In genomic region chr6:5108068-5108467, GRCh38 we compare ENCODE assay signal across 13 cellular contexts. TPM values are rescaled to one million over a fixed set of nuclear protein-coding genes. Genes with fewer than 3 reads are reported as not detected.
"Had no signal": no experiment of that assay in that cellular context is flagged by ENCODE, and none has a peak within 500 bp of the region (broad histone marks: within the 10 kb centered on the region; RNA-seq: fewer than 3 reads in every experiment).

No MANE protein-coding gene starts in this region.

- ATAC-seq: activated T-cell treated with anti-CD3 and anti-CD28 coated beads, Interleukin-2, amount 50 U/mL, for 4 hours; lower lobe of right lung; natural killer cell; sciatic nerve; T-cell had no signal

- H3K27ac ChIP-seq: lower lobe of right lung had no signal

- H3K36me3 ChIP-seq: lower lobe of right lung had no signal

- DNase-seq: activated CD4-positive, alpha-beta memory T cell treated with anti-CD3 and anti-CD28 coated beads, Interleukin-2, amount 10 ng/mL, durations not matched to agents 7 days and 5 days; activated CD4-positive, alpha-beta T cell treated with anti-CD3 and anti-CD28 coated beads for 1 hour; activated effector memory CD4-positive, alpha-beta T cell treated with Interleukin-2 at 50 U/mL for 16 hours; activated T-cell treated with anti-CD3 and anti-CD28 coated beads, Interleukin-2, amount 50 U/mL, for 4 hours; kidney glomerular epithelial cell; lower lobe of right lung; natural killer cell; SK-N-SH; stimulated activated CD4-positive, alpha-beta T cell treated with anti-CD3 and anti-CD28 coated beads, Interleukin-12 subunit alpha, Interleukin-12 subunit beta, amount 100 ng/mL, for 4 hours; stimulated activated CD4-positive, alpha-beta T cell treated with anti-CD3 and anti-CD28 coated beads, Interleukin-2, amount 100 ng/mL, for 24 hours; T-cell; T-helper 9 cell had no signal

- H3K4me3 ChIP-seq: lower lobe of right lung had no signal

- H3K4me1 ChIP-seq: lower lobe of right lung had no signal

- H3K9me3 ChIP-seq: lower lobe of right lung, SK-N-SH had no signal

RNA-seq across cellular contexts. Expression of gene PPP1R3G, which starts 22.9 kb away (rescaled TPM):
- total RNA-seq: activated T-cell treated with anti-CD3 and anti-CD28 coated beads, Interleukin-2, amount 50 U/mL, for 4 hours had no signal
